ENCODE assay signal across 9 cellular contexts in the genomic region with DNA sequence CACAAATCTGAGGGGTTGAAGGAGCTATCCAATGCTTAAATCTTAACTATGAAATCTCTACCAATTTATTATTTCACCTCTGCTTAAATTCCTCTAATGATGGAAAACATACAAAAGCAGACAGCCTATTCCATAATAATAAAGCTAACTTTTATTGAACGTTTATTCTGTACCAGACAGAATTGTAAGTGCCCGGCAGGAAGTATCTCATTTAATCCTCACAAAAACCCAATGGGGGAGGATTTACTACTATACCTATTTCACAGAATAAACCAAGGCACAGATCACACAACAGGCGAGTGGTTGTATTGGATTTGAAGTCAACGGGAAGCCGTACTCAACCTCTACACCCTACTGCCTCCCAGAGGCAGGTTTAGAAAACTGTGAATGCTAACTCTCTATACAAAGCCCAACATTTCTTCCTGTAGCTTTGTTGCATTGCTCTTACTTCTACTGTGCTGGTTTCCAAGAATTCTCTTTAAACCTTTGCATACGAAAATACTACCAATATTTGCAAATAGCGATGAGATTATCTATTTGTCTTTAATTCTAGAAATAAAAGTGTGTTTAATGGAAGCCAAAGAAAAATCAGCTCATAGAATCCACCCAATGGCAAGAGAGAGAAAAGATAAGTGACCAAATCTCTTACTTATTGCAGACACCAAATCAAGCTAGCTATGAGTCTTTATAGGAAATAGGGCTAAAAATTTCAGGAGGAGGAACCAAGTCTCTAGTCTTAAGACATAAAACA. TPM values are rescaled to one million over a fixed set of nuclear protein-coding genes. Genes with fewer than 3 reads are reported as not detected.
DNase-seq lines count a peak whose midpoint lies in the region; ATAC-seq and TF ChIP-seq lines count a peak whose summit lies in the region.
"Had no signal": no experiment of that assay in that cellular context is flagged by ENCODE, and none has a peak within 500 bp of the region (broad histone marks: within the 10 kb centered on the region; RNA-seq: fewer than 3 reads in every experiment).

No MANE protein-coding gene starts in this region.

- H3K9me3 Mint-ChIP-seq in activated B cell treated with CpG ODN at 0.5 μM for 24 hours (no peaks in the 10 kb centered on the region), nephron (peaks cover 5% of the 10 kb centered on the region)

- intact Hi-C loops in activated B cell treated with CpG ODN at 0.5 μM for 24 hours (cut with micrococcal nuclease) (loop anchor here (1.0 to 5.0 kb wide), 8 partner anchors 55 to 598 kb away; no protein-coding TSS in a partner anchor), esophagus squamous epithelium (cut with DNase I) (no loop called here)

- TF ChIP-seq CTCF in AG09309 (IDR thresholded peaks at IDR 0.05; ENCODE audit: control insufficient read depth, insufficient read depth, low read depth, low read length, missing control alignments) (peak; percentile 77), GM12873 (IDR thresholded peaks at IDR 0.05; ENCODE audit: insufficient read depth, low read depth, low read length, missing control alignments) (peak; percentile 72), activated B cell treated with CpG ODN at 0.5 μM for 24 hours (IDR thresholded peaks at IDR 0.05) (no peak), esophagus squamous epithelium (IDR thresholded peaks at IDR 0.05) (peak; percentile 30 to 78 (median 50)), nephron (IDR thresholded peaks at IDR 0.05; ENCODE audit: unreplicated experiment in 3 of 3) (peak; percentile 17 to 52 (median 44)), omental fat pad (IDR thresholded peaks at IDR 0.05) (no peak)

- POLR2A ChIA-PET in activated B cell treated with CpG ODN at 0.5 μM for 24 hours (lab: Charles Lee) = interaction anchor here (0.6 to 1.3 kb wide), 3 partner anchors 49 to 250 kb away, joined by 3 to 4 read pairs (median 4); no protein-coding TSS in a partner anchor

- WGBS in esophagus squamous epithelium, 2 donors = 7 to 10% methylated on average over 7 of the region's 7 CpGs

- CTCF ChIA-PET in activated B cell treated with CpG ODN at 0.5 μM for 24 hours (lab: Charles Lee) = interaction anchor here (0.7 to 4.5 kb wide), 28 partner anchors 9 to 598 kb away, joined by 3 to 153 read pairs (median 4); partner anchors contain the start of gene DENND1B

- H3K4me3 ChIP-seq in AG09309 (ENCODE audit: control insufficient read depth, low read depth, low read length) (no peak overlapping the region), esophagus squamous epithelium (no peak overlapping the region)
- H3K4me3 ChIP-seq: SJSA1 had no signal

- peak; percentile 27 for DNase-seq in AG09309 (ENCODE audit: low read depth)
- DNase-seq in NCI-H1436 treated with DMSO at 0.1 percent for 48 hours (lab: John Stamatoyannopoulos, UW) = peak; percentile 41
- DNase-seq in activated B cell treated with CpG ODN at 0.5 μM for 24 hours = no peak
- no peak for DNase-seq in esophagus squamous epithelium (lab: John Stamatoyannopoulos, UW)
- DNase-seq in omental fat pad (ENCODE audit: low spot score) = no peak

- no peaks in the 10 kb centered on the region for H3K27me3 ChIP-seq in esophagus squamous epithelium
- H3K27me3 ChIP-seq: SJSA1 had no signal

- TF ChIP-seq POLR2A in esophagus squamous epithelium (IDR thresholded peaks at IDR 0.05) = no peak

- ATAC-seq in HG02763 (IDR thresholded peaks at IDR 0.05; ENCODE audit: unreplicated experiment) (peak; percentile 84), activated B cell treated with CpG ODN at 0.5 μM for 24 hours (ENCODE audit: low read depth) (peak; percentile 82), omental fat pad (ENCODE audit: low FRiP score) (no peak)

- H3K36me3 ChIP-seq in esophagus squamous epithelium = no peaks in the 10 kb centered on the region
- H3K36me3 ChIP-seq: SJSA1 had no signal

- H3K9me3 ChIP-seq in esophagus squamous epithelium = no peaks in the 10 kb centered on the region
- H3K9me3 ChIP-seq: SJSA1 had no signal

- H3K4me3 Mint-ChIP-seq in activated B cell treated with CpG ODN at 0.5 μM for 24 hours = no peak overlapping the region
- H3K4me3 Mint-ChIP-seq in nephron = no peak overlapping the region

- H3K27ac Mint-ChIP-seq in activated B cell treated with CpG ODN at 0.5 μM for 24 hours = no peak overlapping the region
- H3K27ac Mint-ChIP-seq in nephron = no peak overlapping the region

- no peaks in the 10 kb centered on the region for H3K4me1 ChIP-seq in esophagus squamous epithelium
- H3K4me1 ChIP-seq: SJSA1 had no signal

- H3K36me3 Mint-ChIP-seq in activated B cell treated with CpG ODN at 0.5 μM for 24 hours (ENCODE audit: low read depth) = no peaks in the 10 kb centered on the region
- no peaks in the 10 kb centered on the region for H3K36me3 Mint-ChIP-seq in nephron (ENCODE audit: low read depth)

- H3K4me1 Mint-ChIP-seq in activated B cell treated with CpG ODN at 0.5 μM for 24 hours (no peaks in the 10 kb centered on the region), nephron (no peaks in the 10 kb centered on the region)

- H3K27me3 Mint-ChIP-seq in activated B cell treated with CpG ODN at 0.5 μM for 24 hours (no peaks in the 10 kb centered on the region), nephron (ENCODE audit: low read depth) (no peaks in the 10 kb centered on the region)

- H3K27ac ChIP-seq in esophagus squamous epithelium = no peak overlapping the region
- H3K27ac ChIP-seq: SJSA1 had no signal

RNA-seq across cellular contexts. Expression of gene C1orf53, which starts 33.5 kb away (rescaled TPM):
- 0.81 and 1.2 TPM in 2 replicates for total RNA-seq in activated B cell treated with CpG ODN at 0.5 μM for 24 hours
- total RNA-seq in esophagus squamous epithelium = 1 to 10 TPM in 2 of 4 donors, not detected in 2; 3.4 to 7.2 TPM
- 1 to 10 TPM in 3 of 4 donors, not detected in 1; 2.6 to 6.7 (median 2.9) TPM for total RNA-seq in omental fat pad

RNA-seq across cellular contexts. Expression of gene LHX9, which starts 48.2 kb away (rescaled TPM):
- total RNA-seq in activated B cell treated with CpG ODN at 0.5 μM for 24 hours (not detected in 2 replicates), esophagus squamous epithelium (not detected), omental fat pad (under 1 TPM in 1 of 4 donors, not detected in 3; 0.72 TPM)

Comparison
In these comparisons a context has a peak if more than half of its experiments do, and no peak if none do; other contexts are left out.
1. DNase-seq: peak in AG09309 (single experiment) and NCI-H1436 treated with DMSO at 0.1 percent for 48 hours (single experiment); none in activated B cell treated with CpG ODN at 0.5 μM for 24 hours (single experiment), esophagus squamous epithelium (single experiment) and omental fat pad (single experiment).
2. CTCF ChIP-seq: peak in AG09309 (single experiment), GM12873 (single experiment), esophagus squamous epithelium (6 of 6) and nephron (3 of 3); none in activated B cell treated with CpG ODN at 0.5 μM for 24 hours (single experiment) and omental fat pad (0 of 3).